8 cellular contexts compared by ENCODE assay signal in the genomic region with DNA sequence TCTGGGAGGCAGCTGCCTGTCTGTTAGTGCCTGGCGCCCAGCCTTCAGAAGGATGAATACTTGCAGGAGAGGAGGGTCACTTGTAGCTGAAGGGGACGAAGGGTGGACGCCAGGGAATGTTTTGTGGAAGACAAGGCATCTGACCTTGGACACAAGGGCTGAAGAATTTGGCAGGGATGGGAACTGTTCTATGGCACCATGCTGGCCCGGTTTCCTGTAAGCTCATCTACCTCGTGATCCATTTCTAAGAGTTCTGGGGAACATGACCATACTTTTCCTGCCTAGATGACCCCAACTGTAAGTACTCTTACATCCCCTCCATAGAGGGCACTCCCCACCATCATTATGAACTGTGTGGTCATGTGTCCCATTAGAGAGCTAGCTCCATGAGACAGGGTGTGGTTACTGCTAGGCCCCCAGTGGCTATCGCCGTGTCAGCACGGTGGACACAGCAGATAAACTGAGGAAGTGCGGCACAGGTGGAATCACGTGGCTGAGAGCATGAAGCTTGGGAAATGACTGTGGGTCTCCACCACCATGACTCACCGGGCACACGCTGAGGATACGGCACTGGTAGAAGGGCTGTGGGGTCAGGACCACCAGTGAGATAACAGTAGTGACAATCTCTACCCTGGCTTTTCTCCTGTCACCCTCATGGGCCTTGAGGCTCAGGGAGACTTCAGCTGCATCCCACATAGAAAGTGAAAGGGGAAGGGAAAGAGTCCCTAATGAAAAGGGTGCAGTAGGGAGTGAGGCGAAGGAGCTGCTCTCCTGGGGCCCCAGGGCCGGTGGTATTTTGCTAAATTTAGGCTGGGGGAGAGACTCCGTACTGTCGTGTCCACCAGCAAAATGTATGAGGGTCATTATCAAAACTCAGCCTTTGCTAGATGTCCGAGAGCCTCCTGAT.
DNase-seq lines count a peak whose midpoint lies in the region; ATAC-seq and TF ChIP-seq lines count a peak whose summit lies in the region.

No MANE protein-coding gene starts in this region.

- H3K4me1 Mint-ChIP-seq in activated naive CD8-positive, alpha-beta T cell treated with anti-CD3 and anti-CD28 coated beads, Interleukin-2, amount 10 ng/mL, durations not matched to agents 7 days and 5 days, result peaks cover 14% of the 10 kb centered on the region

- ATAC-seq in GM18873 (IDR thresholded peaks at IDR 0.05; ENCODE audit: low FRiP score, unreplicated experiment) (peak; percentile 10), HG02840 (IDR thresholded peaks at IDR 0.05; ENCODE audit: low FRiP score, unreplicated experiment) (peak; percentile 26)
- ATAC-seq in activated naive CD8-positive, alpha-beta T cell treated with anti-CD3 and anti-CD28 coated beads, Interleukin-2, amount 10 ng/mL, durations not matched to agents 7 days and 5 days (ENCODE audit: low read depth), result no peak

- no peak for TF ChIP-seq EP300 in sigmoid colon (IDR thresholded peaks at IDR 0.05)

- TF ChIP-seq POLR2A in sigmoid colon (IDR thresholded peaks at IDR 0.05), result no peak

- peaks cover 0 to 34% (median 14%) of the 10 kb centered on the region in 4 donors for H3K36me3 ChIP-seq in sigmoid colon

- H3K27ac Mint-ChIP-seq in activated naive CD8-positive, alpha-beta T cell treated with anti-CD3 and anti-CD28 coated beads, Interleukin-2, amount 10 ng/mL, durations not matched to agents 7 days and 5 days, result peak overlapping the region; percentile 69

- H3K36me3 Mint-ChIP-seq in activated naive CD8-positive, alpha-beta T cell treated with anti-CD3 and anti-CD28 coated beads, Interleukin-2, amount 10 ng/mL, durations not matched to agents 7 days and 5 days, result peaks cover 21% of the 10 kb centered on the region

- POLR2A ChIA-PET in activated naive CD8-positive, alpha-beta T cell treated with anti-CD3 and anti-CD28 coated beads, Interleukin-2, amount 10 ng/mL, durations not matched to agents 7 days and 5 days (lab: Charles Lee), result interaction anchor here (0.6 kb wide), 1 partner anchor 1898 kb away, joined by 3 read pairs; no protein-coding TSS in a partner anchor

- no peak for TF ChIP-seq CTCF in sigmoid colon (IDR thresholded peaks at IDR 0.05)

- no peak for DNase-seq in activated naive CD8-positive, alpha-beta T cell treated with anti-CD3 and anti-CD28 coated beads, Interleukin-2, amount 10 ng/mL, durations not matched to agents 7 days and 5 days
- no peak for DNase-seq in sigmoid colon
- DNase-seq in superior temporal gyrus (ENCODE audit: extremely low spot score), result no peak
- no peak for DNase-seq in SKM-1 treated with dmso at 0.1 percent for 144 hours (lab: John Stamatoyannopoulos, UW; ENCODE audit: unreplicated experiment)
- DNase-seq in NCI-H82 treated with DMSO at 0.1 percent for 48 hours (lab: John Stamatoyannopoulos, UW; ENCODE audit: unreplicated experiment), result no peak
- no peak for DNase-seq in NCI-H1436 (lab: John Stamatoyannopoulos, UW)

- intact Hi-C loops in sigmoid colon (cut with DNase I), result no loop called here

- peaks cover 4% of the 10 kb centered on the region for H3K9me3 Mint-ChIP-seq in activated naive CD8-positive, alpha-beta T cell treated with anti-CD3 and anti-CD28 coated beads, Interleukin-2, amount 10 ng/mL, durations not matched to agents 7 days and 5 days

- H3K27me3 ChIP-seq in sigmoid colon, result no peaks in the 10 kb centered on the region

- peaks cover 0 to 18% (median 13%) of the 10 kb centered on the region in 4 donors for H3K4me1 ChIP-seq in sigmoid colon

- peak overlapping the region in 1 of 4 donors; percentile 20 for H3K4me3 ChIP-seq in sigmoid colon

- H3K27me3 Mint-ChIP-seq in activated naive CD8-positive, alpha-beta T cell treated with anti-CD3 and anti-CD28 coated beads, Interleukin-2, amount 10 ng/mL, durations not matched to agents 7 days and 5 days, result no peaks in the 10 kb centered on the region

- peak overlapping the region; percentile 8 for H3K4me3 Mint-ChIP-seq in activated naive CD8-positive, alpha-beta T cell treated with anti-CD3 and anti-CD28 coated beads, Interleukin-2, amount 10 ng/mL, durations not matched to agents 7 days and 5 days

- WGBS in sigmoid colon, 2 donors, result 74 to 92% methylated on average over 18 of the region's 18 CpGs

- H3K9me3 ChIP-seq in sigmoid colon, result no peaks in the 10 kb centered on the region

- peak overlapping the region; percentile 27 to 61 (median 56) for H3K27ac ChIP-seq in sigmoid colon
